8 cellular contexts compared by ENCODE assay signal in genomic region chr17:28057731-28058246, GRCh38. TPM values are rescaled to one million over a fixed set of nuclear protein-coding genes. Genes with fewer than 3 reads are reported as not detected.
A peak's percentile ranks its signal among the peaks of the same experiment; 100 is the strongest.
DNase-seq lines count a peak whose midpoint lies in the region; ATAC-seq and TF ChIP-seq lines count a peak whose summit lies in the region.

No MANE protein-coding gene starts in this region.

- no peak overlapping the region for H2AFZ ChIP-seq in hepatocyte

- H3K4me2 ChIP-seq in hepatocyte, result peak overlapping the region; percentile 12

- no peaks in the 10 kb centered on the region for H3K9me2 ChIP-seq in hepatocyte (replicated peaks; ENCODE audit: insufficient read depth)

- H4K20me1 ChIP-seq in hepatocyte (ENCODE audit: insufficient read depth, poor library complexity, severe bottlenecking), result peaks cover 8% of the 10 kb centered on the region

- TF ChIP-seq CTCF in hepatocyte (IDR thresholded peaks at IDR 0.05; ENCODE audit: poor library complexity) (no peak), psoas muscle (IDR thresholded peaks at IDR 0.05) (no peak)

- H3K4me1 ChIP-seq in hepatocyte (ENCODE audit: insufficient read depth) (peaks cover 38% of the 10 kb centered on the region), psoas muscle (peaks cover 24% of the 10 kb centered on the region)

- H3K36me3 ChIP-seq in hepatocyte (replicated peaks; ENCODE audit: insufficient read depth, low read depth) (no peaks in the 10 kb centered on the region), psoas muscle (ENCODE audit: insufficient read depth in 1 of 2, low read depth in 1 of 2) (no peaks in the 10 kb centered on the region)

- H3K79me2 ChIP-seq in hepatocyte, result peaks cover 89% of the 10 kb centered on the region

- H3K4me3 ChIP-seq in hepatocyte, result no peak overlapping the region
- H3K4me3 ChIP-seq in psoas muscle, result no peak overlapping the region

- peak; percentile 91 for ATAC-seq in GM18868 (IDR thresholded peaks at IDR 0.05; ENCODE audit: unreplicated experiment)
- ATAC-seq in HG02623 (IDR thresholded peaks at IDR 0.05; ENCODE audit: unreplicated experiment), result peak; percentile 78
- ATAC-seq in psoas muscle, result no peak

- H3K27me3 ChIP-seq in hepatocyte (no peaks in the 10 kb centered on the region), psoas muscle (ENCODE audit: insufficient read depth in 3 of 3, low read length in 2 of 3) (no peaks in the 10 kb centered on the region)

- DNase-seq in NCI-H526 treated with DMSO at 0.1 percent for 48 hours (lab: John Stamatoyannopoulos, UW) (peak; percentile 83), hepatocyte (ENCODE audit: low spot score) (peak; percentile 45), psoas muscle (no peak), mesenteric fat pad (ENCODE audit: low spot score) (no peak), SHP77 (lab: John Stamatoyannopoulos, UW) (no peak)
- no peak for DNase-seq in activated CD8-positive, alpha-beta memory T cell treated with anti-CD3 and anti-CD28 coated beads for 24 hours

- H3K27ac ChIP-seq in hepatocyte (peak overlapping the region; percentile 61), psoas muscle (no peak overlapping the region)

- 48% methylated on average over 1 of the region's 1 CpG for WGBS in hepatocyte (ENCODE audit: low lambda C conversion rate, missing lambda C conversion rate)
- WGBS in psoas muscle, 3 donors, result 91 to 100% (median 97%) methylated on average over 1 of the region's 1 CpG

- intact Hi-C loops in psoas muscle (cut with DNase I), result no loop called here

- H3K9me3 ChIP-seq in hepatocyte (ENCODE audit: low read depth) (no peaks in the 10 kb centered on the region), psoas muscle (no peaks in the 10 kb centered on the region)

RNA-seq across cellular contexts. Expression of gene NLK, which starts 15.3 kb away (rescaled TPM):
- 24.9 and 29.1 TPM in 2 replicates for total RNA-seq in hepatocyte
- polyA plus RNA-seq in hepatocyte, result 5.2 and 7.1 TPM in 2 replicates
- total RNA-seq in psoas muscle, result 10 to 100 TPM in 2 of 4 donors, 1 to 10 TPM in 2; 8.1 to 13.0 (median 9.9) TPM
- 1 to 10 TPM; 4.0 to 6.4 (median 4.5) TPM for polyA plus RNA-seq in psoas muscle
- total RNA-seq in mesenteric fat pad, result 21.4 TPM

Comparison
In these comparisons a context has a peak if more than half of its experiments do, and no peak if none do; other contexts are left out.
1. ATAC-seq: peak in GM18868 (single experiment) and HG02623 (single experiment); none in psoas muscle (0 of 4).
2. DNase-seq: peak in NCI-H526 treated with DMSO at 0.1 percent for 48 hours (single experiment) and hepatocyte (single experiment); none in psoas muscle (0 of 2), mesenteric fat pad (single experiment), SHP77 (0 of 2) and activated CD8-positive, alpha-beta memory T cell treated with anti-CD3 and anti-CD28 coated beads for 24 hours (single experiment).